8 cellular contexts compared by ENCODE assay signal in genomic region chr12:110403146-110403974, GRCh38. TPM values are rescaled to one million over a fixed set of nuclear protein-coding genes. Genes with fewer than 3 reads are reported as not detected.
A peak's percentile ranks its signal among the peaks of the same experiment; 100 is the strongest.
DNase-seq lines count a peak whose midpoint lies in the region; ATAC-seq, FAIRE-seq and TF ChIP-seq lines count a peak whose summit lies in the region.

Gene ANAPC7, minus strand, starts transcription at chr12:110403708. Its CDS starts 81 bp downstream, at chr12:110403627.

- H3K36me3 ChIP-seq in pancreas (no peaks in the 10 kb centered on the region), thyroid gland (no peaks in the 10 kb centered on the region)

- no peak for FAIRE-seq in pancreas (lab: Jason Lieb, UNC)

- H3K4me3 ChIP-seq in pancreas (peak within 1 kb of the TSS; percentile 58 to 99 (median 98)), thyroid gland (replicated peaks in 1 of 3) (peak within 1 kb of the TSS; percentile 21 to 94 (median 88))

- 1% methylated on average over 61 to 62 of the region's 62 CpGs for WGBS in pancreas, 2 donors
- WGBS in thyroid gland, 2 donors: 0 to 1% methylated on average over 15 to 35 of the region's 62 CpGs

- ATAC-seq in HG02588 (IDR thresholded peaks at IDR 0.05; ENCODE audit: unreplicated experiment) (peak; percentile 65), Right ventricle myocardium superior (ENCODE audit: poor library complexity) (peak; percentile 98), pancreas (peak; percentile 98 to 100 (median 99))

- peak in 1 of 2 donors; percentile 56 for TF ChIP-seq POLR2A in thyroid gland (IDR thresholded peaks at IDR 0.05)

- intact Hi-C loops in Right ventricle myocardium superior (cut with DNase I) (no loop called here), pancreas (cut with DNase I) (no loop called here), thyroid gland (cut with DNase I) (no loop called here)

- H3K4me1 ChIP-seq in pancreas: peaks cover 0 to 8% (median 7%) of the 10 kb centered on the region in 3 donors
- H3K4me1 ChIP-seq in thyroid gland: peaks cover 5 to 11% of the 10 kb centered on the region in 2 donors

- H3K27ac ChIP-seq in pancreas (peak within 1 kb of the TSS; percentile 86 to 98 (median 90)), thyroid gland (peak within 1 kb of the TSS; percentile 88 to 98 (median 93))

- peak; percentile 93 for DNase-seq in ELR (ENCODE audit: low read depth)
- DNase-seq in NCI-H1417 treated with DMSO at 0.1 percent for 48 hours (lab: John Stamatoyannopoulos, UW): peak; percentile 86
- peak; percentile 66 to 91 for DNase-seq in SW 1271 (lab: John Stamatoyannopoulos, UW)
- DNase-seq in activated naive CD8-positive, alpha-beta T cell treated with anti-CD3 and anti-CD28 coated beads, Interleukin-2, amount 50 U/mL, for 16 hours (ENCODE audit: low read depth, low spot score): peak; percentile 64
- DNase-seq in Right ventricle myocardium superior: peak; percentile 95
- DNase-seq in pancreas: peak; percentile 86 to 96 (median 88)
- peak; percentile 90 to 92 for DNase-seq in thyroid gland

- TF ChIP-seq CTCF in pancreas (IDR thresholded peaks at IDR 0.05) (no peak), thyroid gland (IDR thresholded peaks at IDR 0.05) (peak in 2 of 6 experiments; percentile 6 to 19)

- H3K9me3 ChIP-seq in pancreas (no peaks in the 10 kb centered on the region), thyroid gland (no peaks in the 10 kb centered on the region)

- H3K27me3 ChIP-seq in pancreas: no peaks in the 10 kb centered on the region
- H3K27me3 ChIP-seq in thyroid gland: no peaks in the 10 kb centered on the region

RNA-seq across cellular contexts. Expression of gene ANAPC7, which starts in this region (rescaled TPM):
- total RNA-seq in Right ventricle myocardium superior: 32.6 TPM
- 10 to 100 TPM in 5 of 6 donors, 1 to 10 TPM in 1; 9.7 to 22.9 (median 14.1) TPM for total RNA-seq in pancreas
- polyA plus RNA-seq in pancreas: 10 to 100 TPM; 32.6 to 35.1 TPM
- total RNA-seq in thyroid gland: 10 to 100 TPM; 49.4 to 61.9 (median 50.9) TPM

Comparison
In these comparisons a context has a peak if more than half of its experiments do, and no peak if none do; other contexts are left out.
1. Peak in every context shown above with its lines: DNase-seq, ATAC-seq, H3K4me3 ChIP-seq and H3K27ac ChIP-seq.